ENCODE assay signal across 14 cellular contexts in genomic region chr2:222819722-222820333, GRCh38. TPM values are rescaled to one million over a fixed set of nuclear protein-coding genes. Genes with fewer than 3 reads are reported as not detected.
DNase-seq lines count a peak whose midpoint lies in the region; ATAC-seq and TF ChIP-seq lines count a peak whose summit lies in the region.
"Had no signal": no experiment of that assay in that cellular context is flagged by ENCODE, and none has a peak within 500 bp of the region (broad histone marks: within the 10 kb centered on the region; RNA-seq: fewer than 3 reads in every experiment).

No MANE protein-coding gene starts in this region.

- DNase-seq in AG08395 (ENCODE audit: low spot score), result peak; percentile 46
- DNase-seq in RWPE1 (ENCODE audit: low spot score), result peak; percentile 41
- DNase-seq in fibroblast of the conjunctiva (ENCODE audit: low read depth), result peak; percentile 16
- DNase-seq in KBM-7, result no peak
- DNase-seq in T-cell, result no peak
- no peak for DNase-seq in right lobe of liver
- no peak for DNase-seq in activated CD4-positive, CD25-positive, alpha-beta regulatory T cell treated with anti-CD3 and anti-CD28 coated beads, Interleukin-2, amount 50 U/mL, for 72 hours
- DNase-seq: activated CD4-positive, alpha-beta T cell treated with anti-CD3 and anti-CD28 coated beads, Interleukin-2, amount 50 U/mL, for 4 hours; AML-193; DND-41; stomach had no signal

- H3K27me3 Mint-ChIP-seq in T-cell, result peaks cover 0 to 2% of the 10 kb centered on the region in 2 donors

- no peak for TF ChIP-seq POLR2A in right lobe of liver (IDR thresholded peaks at IDR 0.05)

- no peaks in the 10 kb centered on the region for H3K9me3 ChIP-seq in right lobe of liver
- H3K9me3 ChIP-seq: right atrium auricular region, stomach had no signal

- ATAC-seq in GM21529 (IDR thresholded peaks at IDR 0.05; ENCODE audit: unreplicated experiment) (peak; percentile 56), T-cell (replicated peaks in 1 of 4) (no peak), right lobe of liver (no peak)

- intact Hi-C loops in right lobe of liver (cut with DNase I), result no loop called here

- no peak overlapping the region for H3K27ac Mint-ChIP-seq in T-cell

- no peaks in the 10 kb centered on the region for H3K4me1 Mint-ChIP-seq in T-cell
- H3K4me1 Mint-ChIP-seq: central memory CD8-positive, alpha-beta T cell had no signal

- H3K4me3 ChIP-seq in right lobe of liver, result no peak overlapping the region
- H3K4me3 ChIP-seq: right atrium auricular region, stomach had no signal

- H3K36me3 Mint-ChIP-seq in T-cell, result no peaks in the 10 kb centered on the region

- 56% methylated on average over 1 of the region's 2 CpGs for WGBS in right lobe of liver (ENCODE audit: insufficient coverage, low coverage, low lambda C conversion rate, missing lambda C conversion rate)

- TF ChIP-seq CTCF in RWPE1 (conservative IDR thresholded peaks at IDR 0.05; ENCODE audit: low read depth) (no peak), right lobe of liver (IDR thresholded peaks at IDR 0.05) (no peak)

- CTCF ChIA-PET in RWPE1 (lab: Yijun Ruan, JAX), result no interaction called here
- CTCF ChIA-PET in T-cell (lab: Charles Lee), result no interaction called here

- no peak overlapping the region for H3K4me3 Mint-ChIP-seq in T-cell
- H3K4me3 Mint-ChIP-seq: central memory CD8-positive, alpha-beta T cell had no signal

- in situ Hi-C loops in KBM-7 (cut with MboI; ENCODE audit: low pct_unique_long_range_greater_than_20kb, low sequenced_read_pairs), result no loop called here

- no peaks in the 10 kb centered on the region for H3K4me1 ChIP-seq in right lobe of liver
- H3K4me1 ChIP-seq: right atrium auricular region had no signal

- H3K9me3 Mint-ChIP-seq in T-cell, result no peaks in the 10 kb centered on the region
- H3K9me3 Mint-ChIP-seq: central memory CD8-positive, alpha-beta T cell had no signal

- H3K27ac ChIP-seq in RWPE1 (no peak overlapping the region), right lobe of liver (no peak overlapping the region)
- H3K27ac ChIP-seq: right atrium auricular region, stomach had no signal

- H3K27me3 ChIP-seq in right lobe of liver, result no peaks in the 10 kb centered on the region
- H3K27me3 ChIP-seq: right atrium auricular region, stomach had no signal

- no peaks in the 10 kb centered on the region for H3K36me3 ChIP-seq in right lobe of liver
- H3K36me3 ChIP-seq: right atrium auricular region, stomach had no signal

- POLR2A ChIA-PET in RWPE1 (lab: Yijun Ruan, JAX; ENCODE audit: low non-redundant PET), result interaction anchor here (0.5 kb wide), 1 partner anchor 32 kb away, joined by 3 read pairs; no protein-coding TSS in a partner anchor
- POLR2A ChIA-PET in T-cell (lab: Charles Lee), result no interaction called here

RNA-seq across cellular contexts. Expression of gene ACSL3, which starts 41.0 kb away (rescaled TPM):
- 10 to 100 TPM; 23.9 to 82.4 (median 26.5) TPM for total RNA-seq in T-cell
- total RNA-seq in right lobe of liver, result 10 to 100 TPM; 31.1 to 73.0 (median 49.9) TPM

Comparison
In these comparisons a context has a peak if more than half of its experiments do, and no peak if none do; other contexts are left out.
1. DNase-seq: peak in AG08395 (single experiment), RWPE1 (single experiment) and fibroblast of the conjunctiva (single experiment); none in KBM-7 (single experiment), T-cell (0 of 34), right lobe of liver (0 of 3) and activated CD4-positive, CD25-positive, alpha-beta regulatory T cell treated with anti-CD3 and anti-CD28 coated beads, Interleukin-2, amount 50 U/mL, for 72 hours (single experiment).